In the genomic region with DNA sequence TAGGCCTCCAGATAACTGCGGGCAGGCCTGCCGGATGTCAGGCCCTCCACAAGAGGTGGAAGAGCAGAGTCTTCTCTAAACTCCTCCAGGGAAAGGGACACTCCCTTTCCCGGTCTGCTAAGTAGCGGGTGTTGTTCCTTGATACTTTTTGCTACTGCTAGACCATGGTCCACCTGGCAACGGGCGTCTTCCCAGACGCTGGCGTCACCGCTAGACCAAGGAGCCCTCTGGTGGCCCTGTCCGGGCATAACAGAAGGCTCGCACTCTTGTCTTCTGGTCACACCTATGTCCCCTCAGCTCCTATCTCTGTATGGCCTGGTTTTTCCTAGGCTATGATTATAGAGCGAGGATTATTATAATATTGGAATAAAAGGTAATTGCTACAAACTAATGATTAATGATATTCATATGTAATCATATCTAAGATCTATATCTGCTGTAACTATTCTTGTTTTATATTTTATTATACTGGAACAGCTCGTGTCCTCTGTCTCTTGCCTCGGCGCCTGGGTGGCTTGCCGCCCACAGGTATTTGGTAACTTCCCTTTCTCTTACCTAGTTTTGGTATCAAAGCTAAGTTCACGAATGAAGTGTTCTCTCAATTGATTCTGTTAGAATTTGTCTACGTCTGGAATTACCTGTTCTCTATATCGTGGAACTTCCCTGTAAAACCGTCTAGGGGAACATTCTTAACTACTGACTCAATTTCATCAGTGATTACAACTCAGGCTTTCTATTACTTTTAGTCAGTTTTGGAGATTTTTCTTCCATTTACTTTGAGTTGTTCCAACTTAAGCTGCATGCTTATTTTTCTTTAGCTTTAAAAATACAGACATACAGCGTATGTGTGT, we compare ENCODE assay signal across 8 cellular contexts. TPM values are rescaled to one million over a fixed set of nuclear protein-coding genes. Genes with fewer than 3 reads are reported as not detected.
A peak's percentile ranks its signal among the peaks of the same experiment; 100 is the strongest.
DNase-seq lines count a peak whose midpoint lies in the region; ATAC-seq and TF ChIP-seq lines count a peak whose summit lies in the region.
"Not testable (repeated sequence)": the region's sequence is repeated elsewhere in the genome, so short reads cannot be mapped to it uniquely, and the experiment has no call there.

No MANE protein-coding gene starts in this region.

- TF ChIP-seq CTCF in HEK293 (tag by site-specific recombination; IDR thresholded peaks at IDR 0.05) (peak; percentile 34; the same call in 1 of the 2 replicates), WTC11 (IDR thresholded peaks at IDR 0.05) (peak; percentile 65), mammary epithelial cell (conservative IDR thresholded peaks at IDR 0.05 in 1 of 2, IDR thresholded peaks at IDR 0.05 in 1 of 2; ENCODE audit: extremely low read depth in 1 of 2, insufficient read depth in 1 of 2, low read depth in 1 of 2, low read length in 2 of 2) (peak; percentile 46 to 59), nephron progenitor cell (IDR thresholded peaks at IDR 0.05) (peak; percentile 56), tibial nerve (IDR thresholded peaks at IDR 0.05) (peak; percentile 33 to 61 (median 54))

- H3K79me2 ChIP-seq in mammary epithelial cell (ENCODE audit: insufficient read depth, low read length), result peaks cover 34% of the 10 kb centered on the region

- H3K9ac ChIP-seq in mammary epithelial cell (ENCODE audit: insufficient read depth, low read length), result not testable (repeated sequence)

- POLR2A ChIA-PET in HEK293 (lab: Yijun Ruan, JAX) (interaction anchor here (1.1 to 3.1 kb wide), 7 partner anchors 11 to 143 kb away, joined by 3 to 20 read pairs (median 4); a partner anchor contains a TSS), WTC11 (lab: Charles Lee) (interaction anchor here (1.8 kb wide), 1 partner anchor 91 kb away, joined by 7 read pairs; no protein-coding TSS in a partner anchor)

- CTCF ChIA-PET in HEK293 (lab: Yijun Ruan, JAX) (interaction anchor here (0.5 to 8.9 kb wide), 17 partner anchors 9 to 182 kb away, joined by 3 to 159 read pairs (median 5); no protein-coding TSS in a partner anchor), WTC11 (lab: Charles Lee) (interaction anchor here (0.5 to 4.0 kb wide), 10 partner anchors 9 to 430 kb away, joined by 3 to 97 read pairs (median 5); no protein-coding TSS in a partner anchor), mammary epithelial cell (lab: Charles Lee; ENCODE audit: low non-redundant PET) (interaction anchor here (0.6 to 0.8 kb wide), 5 partner anchors 117 to 1806 kb away, joined by 3 to 5 read pairs (median 3); no protein-coding TSS in a partner anchor)

- not testable (repeated sequence) for TF ChIP-seq POLR2A in tibial nerve (IDR thresholded peaks at IDR 0.05)

- H3K4me1 ChIP-seq in HEK293 (ENCODE audit: control insufficient read depth, insufficient read depth, low read length); mammary epithelial cell (ENCODE audit: insufficient read depth, low read length): not testable (repeated sequence)
- H3K4me1 ChIP-seq in tibial nerve, result peaks cover 0 to 13% (median 9%) of the 10 kb centered on the region in 4 donors

- not testable (repeated sequence) for ATAC-seq in WTC11

- dilution Hi-C loops in mammary epithelial cell (cut with HindIII; ENCODE audit: low sequenced_read_pairs), result loop anchor here (5.0 to 10.0 kb wide), 2 partner anchors 157 to 255 kb away; no protein-coding TSS in a partner anchor

- in situ Hi-C loops in mammary epithelial cell (cut with MboI; ENCODE audit: low sequenced_read_pairs in 2 of 2), result loop anchor here in 1 of 2 donors (10.0 kb wide), 1 partner anchor 145 kb away; no protein-coding TSS in a partner anchor

- TF ChIP-seq EP300 in tibial nerve (IDR thresholded peaks at IDR 0.05), result not testable (repeated sequence)

- 62% methylated on average over 19 of the region's 21 CpGs for WGBS in mammary epithelial cell (ENCODE audit: low coverage, missing lambda C conversion rate)
- 52 to 54% methylated on average over 21 of the region's 21 CpGs for WGBS in tibial nerve, 2 donors

- H3K36me3 ChIP-seq in HEK293 (ENCODE audit: control insufficient read depth in 2 of 2, insufficient read depth in 1 of 2, low read length in 2 of 2) (peaks cover 4 to 49% of the 10 kb centered on the region in 2 experiments; a peak in 2 of 3 replicates), mammary epithelial cell (ENCODE audit: insufficient read depth, low read length) (peaks cover 18% of the 10 kb centered on the region), tibial nerve (peaks cover 4 to 57% (median 31%) of the 10 kb centered on the region in 3 donors)

- DNase-seq in COR-L47 (lab: John Stamatoyannopoulos, UW), result peak; percentile 7
- DNase-seq in NCI-H748 (lab: John Stamatoyannopoulos, UW; ENCODE audit: unreplicated experiment), result peak; percentile 32
- peak; percentile 41 for DNase-seq in WTC11 (ENCODE audit: low spot score)
- not testable (repeated sequence) for DNase-seq in mammary epithelial cell; nephron progenitor cell; tibial nerve (ENCODE audit: low spot score in 2 of 2)
- peak; percentile 20 for DNase-seq in cardiac septum (ENCODE audit: low spot score)

- H3K27me3 ChIP-seq in mammary epithelial cell (ENCODE audit: insufficient read depth, low read length); tibial nerve: not testable (repeated sequence)

- intact Hi-C loops in mammary epithelial cell (cut with micrococcal nuclease) (loop anchor here (1.0 kb wide), 2 partner anchors 90 to 143 kb away; no protein-coding TSS in a partner anchor), cardiac septum (cut with DNase I) (loop anchor here (5.0 kb wide), 1 partner anchor 142 kb away; no protein-coding TSS in a partner anchor)

- H3K36me3 Mint-ChIP-seq in WTC11 (peaks cover 38% of the 10 kb centered on the region), nephron progenitor cell (ENCODE audit: low read depth) (peaks cover 65% of the 10 kb centered on the region)

- H3K9me3 ChIP-seq in HEK293 (ENCODE audit: control insufficient read depth, insufficient read depth, low read depth, low read length); mammary epithelial cell (replicated peaks; ENCODE audit: insufficient read depth, low read length); tibial nerve: not testable (repeated sequence)

- H3K27me3 Mint-ChIP-seq in WTC11 (ENCODE audit: low read depth), result not testable (repeated sequence)
- H3K27me3 Mint-ChIP-seq in nephron progenitor cell (ENCODE audit: low read depth, poor library complexity), result peaks cover 17% of the 10 kb centered on the region

- H4K20me1 ChIP-seq in mammary epithelial cell (ENCODE audit: insufficient read depth, low read length), result not testable (repeated sequence)

- H3K4me1 Mint-ChIP-seq in WTC11, nephron progenitor cell: not testable (repeated sequence)

- H3K4me2 ChIP-seq in mammary epithelial cell (ENCODE audit: insufficient read depth, low read depth, low read length), result not testable (repeated sequence)

- not testable (repeated sequence) for H2AFZ ChIP-seq in mammary epithelial cell (ENCODE audit: low read depth, low read length)

- H3K27ac ChIP-seq in HEK293 (ENCODE audit: extremely low read depth, low read depth, low read length); mammary epithelial cell (ENCODE audit: insufficient read depth, low read depth, low read length); tibial nerve: not testable (repeated sequence)

- H3K4me3 ChIP-seq in HEK293 (ENCODE audit: low read depth, low read length); mammary epithelial cell (replicated peaks in 1 of 3; ENCODE audit: insufficient read depth in 1 of 3, low read depth in 2 of 3, low read length in 3 of 3); tibial nerve: not testable (repeated sequence)

- peak overlapping the region; percentile 90 for H3K27ac Mint-ChIP-seq in WTC11
- not testable (repeated sequence) for H3K27ac Mint-ChIP-seq in nephron progenitor cell

- H3K9me3 Mint-ChIP-seq in WTC11, result peaks cover 29% of the 10 kb centered on the region
- H3K9me3 Mint-ChIP-seq in nephron progenitor cell, result peaks cover 35% of the 10 kb centered on the region

- BruUV-seq in mammary epithelial cell (replicated peaks; lab: Mats Ljungman, UMichigan), result not testable (repeated sequence)

- not testable (repeated sequence) for H3K4me3 Mint-ChIP-seq in WTC11, nephron progenitor cell

TF ChIP-seq in HEK293, 187 proteins besides CTCF, POLR2A, EP300 and RAD21 (continues in another document):
- TF ChIP-seq ZNF654 (tag by site-specific recombination; IDR thresholded peaks at IDR 0.05; ENCODE audit: low read depth), result peak; percentile 61
- TF ChIP-seq KLF1 (tag by site-specific recombination; IDR thresholded peaks at IDR 0.05), result peak; percentile 12; the same call in 1 of the 2 replicates
- TF ChIP-seq ZSCAN30 (tag by site-specific recombination; IDR thresholded peaks at IDR 0.05), result 0 out of 2 replicates have a peak, but pooled peaks have one; percentile 10

RNA-seq across cellular contexts. Expression of a gene that starts 6.5 kb away (rescaled TPM):
- total RNA-seq in WTC11 (2021) (48.8 to 67.2 TPM (median 54.1 TPM) in 3 replicates), mammary epithelial cell (10 to 100 TPM in 1 of 2 donors, 1 to 10 TPM in 1; 6.8 to 27.2 TPM), cardiac septum (14.2 TPM), tibial nerve (10 to 100 TPM; 21.6 to 36.3 (median 31.5) TPM)
- 14.7 TPM for polyA plus RNA-seq in mammary epithelial cell
- polyA minus RNA-seq in mammary epithelial cell, result 8.3 TPM

RNA-seq across cellular contexts. Expression of a gene that starts 18.4 kb away (rescaled TPM):
- total RNA-seq in WTC11 (2021), result 51.2 to 59.5 TPM (median 55.3 TPM) in 3 replicates
- 10 to 100 TPM; 17.2 to 35.4 TPM for total RNA-seq in mammary epithelial cell
- 18.6 TPM for polyA plus RNA-seq in mammary epithelial cell
- 78.3 TPM for polyA minus RNA-seq in mammary epithelial cell
- total RNA-seq in cardiac septum, result 20.2 TPM
- total RNA-seq in tibial nerve, result 10 to 100 TPM; 29.3 to 63.6 (median 39.2) TPM

RNA-seq across cellular contexts. Expression of a gene that starts 18.5 kb away (rescaled TPM):
- 2,747 to 3,149 TPM (median 3,142 TPM) in 3 replicates for total RNA-seq in WTC11 (2021)
- total RNA-seq in mammary epithelial cell, result 1,000 to 10,000 TPM; 1,339 to 1,542 TPM
- polyA plus RNA-seq in mammary epithelial cell, result 3,578 TPM
- polyA minus RNA-seq in mammary epithelial cell, result 1,906 TPM
- total RNA-seq in cardiac septum, result 761 TPM
- total RNA-seq in tibial nerve, result 1,000 to 10,000 TPM; 1,757 to 2,575 (median 2,004) TPM

RNA-seq across cellular contexts. Expression of a gene that starts 26.8 kb away (rescaled TPM):
- total RNA-seq in WTC11 (2021), result 33.3 to 36.4 TPM (median 35.6 TPM) in 3 replicates
- 10 to 100 TPM; 17.5 to 23.4 TPM for total RNA-seq in mammary epithelial cell
- 43.5 TPM for polyA plus RNA-seq in mammary epithelial cell
- polyA minus RNA-seq in mammary epithelial cell, result 24.5 TPM
- total RNA-seq in cardiac septum, result 58.7 TPM
- 10 to 100 TPM; 35.0 to 59.4 (median 41.6) TPM for total RNA-seq in tibial nerve

RNA-seq across cellular contexts. Expression of a gene that starts 26.8 kb away (rescaled TPM):
- total RNA-seq in WTC11 (2021) (26.3 to 33.3 TPM (median 28.8 TPM) in 3 replicates), mammary epithelial cell (10 to 100 TPM; 22.5 to 42.2 TPM), cardiac septum (12.5 TPM), tibial nerve (10 to 100 TPM; 12.2 to 24.3 (median 23.0) TPM)
- 39.2 TPM for polyA plus RNA-seq in mammary epithelial cell
- 35.4 TPM for polyA minus RNA-seq in mammary epithelial cell
